18 cellular contexts compared by ENCODE assay signal in the genomic region with DNA sequence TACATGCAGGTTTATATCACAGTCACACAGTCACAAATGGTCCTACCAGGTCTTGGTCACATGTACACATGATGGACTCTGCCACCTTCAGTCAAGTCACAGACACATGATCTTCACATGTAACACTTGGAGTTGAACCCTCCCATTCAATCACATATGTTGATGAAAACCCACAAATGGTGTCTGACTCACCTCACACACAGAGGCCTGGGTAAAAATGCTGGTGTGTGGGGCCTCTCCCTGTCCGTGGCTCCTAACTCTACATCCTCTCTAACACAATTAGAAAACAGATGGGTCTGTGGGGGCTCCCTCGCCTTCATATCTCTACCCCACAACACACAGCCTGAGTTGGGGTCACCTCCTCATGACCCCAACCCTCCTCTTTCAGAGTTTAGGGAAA.
"Had no signal": no experiment of that assay in that cellular context is flagged by ENCODE, and none has a peak within 500 bp of the region (broad histone marks: within the 10 kb centered on the region; RNA-seq: fewer than 3 reads in every experiment).

No MANE protein-coding gene starts in this region.

- H3K4me1 ChIP-seq: right lobe of liver had no signal

- H3K4me1 Mint-ChIP-seq: endodermal cell, nephron progenitor cell had no signal

- DNase-seq: activated CD4-positive, alpha-beta T cell treated with anti-CD3 and anti-CD28 coated beads, Interleukin-2, amount 10 ng/mL, durations not matched to agents 7 days and 5 days; activated naive CD4-positive, alpha-beta T cell treated with anti-CD3 and anti-CD28 coated beads, Interleukin-2, amount 50 U/mL, for 16 hours; activated T-cell treated with anti-CD3 and anti-CD28 coated beads, Interleukin-2, amount 50 U/mL, for 1 hour; adrenal gland; midbrain; nephron progenitor cell; nucleus accumbens; right lobe of liver; stimulated activated CD4-positive, alpha-beta T cell treated with anti-CD3 and anti-CD28 coated beads, Interleukin-2, amount 100 ng/mL, for 48 hours; stimulated activated CD8-positive, alpha-beta memory T cell treated with anti-CD3 and anti-CD28 coated beads, Interleukin-4, amount 100 ng/mL, for 48 hours; stimulated activated naive CD4-positive, alpha-beta T cell; SW 1271; T-helper 17 cell; upper lobe of right lung had no signal

- ATAC-seq: gastroesophageal sphincter, right lobe of liver, T-helper 17 cell, upper lobe of right lung had no signal

- H3K9me3 ChIP-seq: adrenal gland, gastroesophageal sphincter, right lobe of liver, upper lobe of right lung had no signal

- H3K4me3 ChIP-seq: adrenal gland, coronary artery, gastroesophageal sphincter, right lobe of liver, SK-N-MC, upper lobe of right lung had no signal

- H3K4me3 Mint-ChIP-seq: activated CD4-positive, alpha-beta T cell treated with anti-CD3 and anti-CD28 coated beads, Interleukin-2, amount 10 ng/mL, durations not matched to agents 7 days and 5 days; endodermal cell; nephron progenitor cell; T-helper 17 cell had no signal

- H3K9me3 Mint-ChIP-seq: activated CD4-positive, alpha-beta T cell treated with anti-CD3 and anti-CD28 coated beads, Interleukin-2, amount 10 ng/mL, durations not matched to agents 7 days and 5 days; endodermal cell; nephron progenitor cell had no signal

- H3K27ac ChIP-seq: adrenal gland, coronary artery, gastroesophageal sphincter, right lobe of liver, SK-N-MC, upper lobe of right lung had no signal

- H3K27ac Mint-ChIP-seq: activated CD4-positive, alpha-beta T cell treated with anti-CD3 and anti-CD28 coated beads, Interleukin-2, amount 10 ng/mL, durations not matched to agents 7 days and 5 days; endodermal cell; nephron progenitor cell; T-helper 17 cell had no signal

- H3K27me3 Mint-ChIP-seq: activated CD4-positive, alpha-beta T cell treated with anti-CD3 and anti-CD28 coated beads, Interleukin-2, amount 10 ng/mL, durations not matched to agents 7 days and 5 days; T-helper 17 cell had no signal

- H3K36me3 ChIP-seq: adrenal gland, right lobe of liver, upper lobe of right lung had no signal

- H3K27me3 ChIP-seq: adrenal gland, gastroesophageal sphincter, right lobe of liver, upper lobe of right lung had no signal
